ENCODE assay signal across 1 cellular context in the genomic region with DNA sequence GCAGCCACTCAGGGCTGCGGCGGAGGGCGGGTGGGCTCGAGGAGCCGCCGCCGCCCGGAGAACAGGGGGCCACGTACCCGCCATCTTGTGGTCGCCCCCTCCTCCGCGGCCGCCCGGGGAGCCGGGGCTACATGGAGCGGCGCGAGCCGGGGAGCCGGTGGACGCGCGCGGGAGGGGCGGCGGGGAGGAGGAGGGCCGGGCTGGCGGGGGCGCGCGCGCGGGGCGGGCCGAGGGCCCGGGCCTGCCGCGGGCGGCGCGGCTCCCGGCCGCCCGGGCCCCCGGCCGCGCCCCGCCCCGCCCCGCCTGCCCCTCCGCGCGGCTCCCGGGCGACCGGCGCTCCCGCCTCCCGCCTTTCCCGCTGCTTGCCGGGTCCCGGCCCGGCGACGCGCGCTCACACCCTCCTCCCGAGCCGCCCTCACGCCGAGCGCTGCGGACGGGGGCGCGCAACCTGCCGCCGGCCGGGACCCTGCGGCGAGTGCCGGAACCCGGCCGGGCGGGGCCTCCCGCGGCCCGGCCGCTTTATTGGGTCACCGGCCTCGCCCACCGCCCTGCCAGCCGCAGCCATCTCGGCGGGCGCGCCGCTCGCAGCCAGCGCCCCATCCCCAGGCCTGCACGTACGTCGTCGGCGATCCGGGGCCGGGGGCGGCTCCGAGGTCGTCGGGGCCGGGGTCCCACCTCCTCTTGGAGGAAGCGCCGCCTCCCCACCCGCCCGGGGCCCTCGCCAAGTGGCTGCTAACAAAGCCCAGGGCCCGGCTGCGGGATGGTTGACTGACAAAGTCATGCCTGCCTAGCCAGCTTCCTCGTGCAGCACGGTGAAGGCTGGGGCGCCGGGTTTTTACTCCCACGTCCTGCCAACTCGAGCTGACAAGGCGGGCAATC.
TF ChIP-seq lines count a peak whose summit lies in the region.

A gene with protein sequence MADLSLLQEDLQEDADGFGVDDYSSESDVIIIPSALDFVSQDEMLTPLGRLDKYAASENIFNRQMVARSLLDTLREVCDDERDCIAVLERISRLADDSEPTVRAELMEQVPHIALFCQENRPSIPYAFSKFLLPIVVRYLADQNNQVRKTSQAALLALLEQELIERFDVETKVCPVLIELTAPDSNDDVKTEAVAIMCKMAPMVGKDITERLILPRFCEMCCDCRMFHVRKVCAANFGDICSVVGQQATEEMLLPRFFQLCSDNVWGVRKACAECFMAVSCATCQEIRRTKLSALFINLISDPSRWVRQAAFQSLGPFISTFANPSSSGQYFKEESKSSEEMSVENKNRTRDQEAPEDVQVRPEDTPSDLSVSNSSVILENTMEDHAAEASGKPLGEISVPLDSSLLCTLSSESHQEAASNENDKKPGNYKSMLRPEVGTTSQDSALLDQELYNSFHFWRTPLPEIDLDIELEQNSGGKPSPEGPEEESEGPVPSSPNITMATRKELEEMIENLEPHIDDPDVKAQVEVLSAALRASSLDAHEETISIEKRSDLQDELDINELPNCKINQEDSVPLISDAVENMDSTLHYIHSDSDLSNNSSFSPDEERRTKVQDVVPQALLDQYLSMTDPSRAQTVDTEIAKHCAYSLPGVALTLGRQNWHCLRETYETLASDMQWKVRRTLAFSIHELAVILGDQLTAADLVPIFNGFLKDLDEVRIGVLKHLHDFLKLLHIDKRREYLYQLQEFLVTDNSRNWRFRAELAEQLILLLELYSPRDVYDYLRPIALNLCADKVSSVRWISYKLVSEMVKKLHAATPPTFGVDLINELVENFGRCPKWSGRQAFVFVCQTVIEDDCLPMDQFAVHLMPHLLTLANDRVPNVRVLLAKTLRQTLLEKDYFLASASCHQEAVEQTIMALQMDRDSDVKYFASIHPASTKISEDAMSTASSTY (minus strand): TSS at position 159 of the 879 bp plus-strand sequence. CDS start 75 bp downstream, at position 84.

TF ChIP-seq in liver, 16 proteins besides CTCF, POLR2A, EP300 and RAD21 (continued from another document):
- TF ChIP-seq ZBTB33 (IDR thresholded peaks at IDR 0.05) = no peak
- no peak for TF ChIP-seq SP1 (IDR thresholded peaks at IDR 0.05)
- no peak for TF ChIP-seq EGR1 (IDR thresholded peaks at IDR 0.05; ENCODE audit: low read depth in 2 of 2)
